Comparison of ENCODE assay signal across 14 cellular contexts in the genomic region with DNA sequence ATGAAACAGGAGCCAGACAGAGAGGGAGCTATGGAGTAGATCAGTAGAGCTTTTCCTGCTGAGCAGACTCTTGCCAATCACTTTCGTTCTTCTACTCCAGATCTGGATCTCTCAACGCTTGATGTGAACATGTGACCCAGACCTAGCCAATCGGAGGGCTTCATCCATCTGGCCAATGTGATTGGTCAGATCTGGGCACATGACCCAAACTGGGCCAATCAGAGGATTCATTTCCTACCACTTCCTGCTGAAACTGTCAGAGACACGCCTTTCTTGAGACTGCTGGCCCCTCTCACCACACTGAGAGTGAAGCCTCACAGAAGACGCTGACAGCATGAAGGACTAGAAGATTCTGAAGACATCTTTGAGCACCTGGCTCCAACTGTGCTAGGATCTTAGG. TPM values are rescaled to one million over a fixed set of nuclear protein-coding genes. Genes with fewer than 3 reads are reported as not detected.
DNase-seq lines count a peak whose midpoint lies in the region; ATAC-seq, FAIRE-seq and TF ChIP-seq lines count a peak whose summit lies in the region.
"Had no signal": no experiment of that assay in that cellular context is flagged by ENCODE, and none has a peak within 500 bp of the region (broad histone marks: within the 10 kb centered on the region; RNA-seq: fewer than 3 reads in every experiment).

No MANE protein-coding gene starts in this region.

- H3K27ac ChIP-seq in RWPE1 (no peak overlapping the region), foreskin keratinocyte (no peak overlapping the region), transverse colon (no peak overlapping the region)

- in situ Hi-C loops in transverse colon (cut with MboI; ENCODE audit: low pct_ligation_motif_present in 1 of 4, low pct_unique_long_range_greater_than_20kb in 1 of 4, low sequenced_read_pairs in 3 of 4): no loop called here

- intact Hi-C loops in activated CD4-positive, alpha-beta T cell treated with anti-CD3 and anti-CD28 coated beads for 36 hours (cut with DNase I, micrococcal nuclease): no loop called here
- intact Hi-C loops in transverse colon (cut with DNase I; ENCODE audit: low total_unique reads): no loop called here

- no peaks in the 10 kb centered on the region for H3K36me3 ChIP-seq in transverse colon

- peaks cover 4% of the 10 kb centered on the region for H3K4me1 Mint-ChIP-seq in activated CD4-positive, alpha-beta T cell treated with anti-CD3 and anti-CD28 coated beads for 36 hours
- H3K4me1 Mint-ChIP-seq in activated CD4-positive, alpha-beta T cell treated with anti-CD3 and anti-CD28 coated beads, Interleukin-2, amount 10 ng/mL, durations not matched to agents 7 days and 5 days: peaks cover 15% of the 10 kb centered on the region

- H3K36me3 Mint-ChIP-seq in activated CD4-positive, alpha-beta T cell treated with anti-CD3 and anti-CD28 coated beads for 36 hours (ENCODE audit: low read depth): no peaks in the 10 kb centered on the region
- H3K36me3 Mint-ChIP-seq in activated CD4-positive, alpha-beta T cell treated with anti-CD3 and anti-CD28 coated beads, Interleukin-2, amount 10 ng/mL, durations not matched to agents 7 days and 5 days (ENCODE audit: low read depth): no peaks in the 10 kb centered on the region

- no peak for FAIRE-seq in H54 (lab: Jason Lieb, UNC)

- 83 to 95% methylated on average over 2 to 5 of the region's 5 CpGs for WGBS in transverse colon (ENCODE audit: low coverage in 1 of 2), 2 donors

- no peak overlapping the region for H3K4me3 ChIP-seq in transverse colon

- no peak for TF ChIP-seq CTCF in RWPE1 (conservative IDR thresholded peaks at IDR 0.05; ENCODE audit: low read depth)
- no peak for TF ChIP-seq CTCF in foreskin keratinocyte (conservative IDR thresholded peaks at IDR 0.05)
- no peak for TF ChIP-seq CTCF in transverse colon (IDR thresholded peaks at IDR 0.05)

- ATAC-seq in activated CD4-positive, alpha-beta T cell treated with anti-CD3 and anti-CD28 coated beads for 36 hours: peak; percentile 44
- peak; percentile 36 for ATAC-seq in foreskin keratinocyte
- ATAC-seq in HG03139 (IDR thresholded peaks at IDR 0.05; ENCODE audit: unreplicated experiment): no peak
- ATAC-seq in GM21825 (IDR thresholded peaks at IDR 0.05; ENCODE audit: unreplicated experiment): no peak

- H3K9me3 ChIP-seq in transverse colon: no peaks in the 10 kb centered on the region

- no peak for TF ChIP-seq POLR2A in H54 (IDR thresholded peaks at IDR 0.05; ENCODE audit: low read depth, low read length)
- TF ChIP-seq POLR2A in transverse colon (IDR thresholded peaks at IDR 0.05): no peak

- H3K4me1 ChIP-seq in foreskin keratinocyte: no peaks in the 10 kb centered on the region
- H3K4me1 ChIP-seq in transverse colon: no peaks in the 10 kb centered on the region

- no peaks in the 10 kb centered on the region for H3K27me3 Mint-ChIP-seq in activated CD4-positive, alpha-beta T cell treated with anti-CD3 and anti-CD28 coated beads for 36 hours
- H3K27me3 Mint-ChIP-seq in activated CD4-positive, alpha-beta T cell treated with anti-CD3 and anti-CD28 coated beads, Interleukin-2, amount 10 ng/mL, durations not matched to agents 7 days and 5 days: no peaks in the 10 kb centered on the region

- H3K4me3 Mint-ChIP-seq in activated CD4-positive, alpha-beta T cell treated with anti-CD3 and anti-CD28 coated beads for 36 hours: no peak overlapping the region
- H3K4me3 Mint-ChIP-seq in activated CD4-positive, alpha-beta T cell treated with anti-CD3 and anti-CD28 coated beads, Interleukin-2, amount 10 ng/mL, durations not matched to agents 7 days and 5 days: no peak overlapping the region

- peaks cover 3% of the 10 kb centered on the region for H3K9me3 Mint-ChIP-seq in activated CD4-positive, alpha-beta T cell treated with anti-CD3 and anti-CD28 coated beads for 36 hours (ENCODE audit: low read depth)
- peaks cover 4% of the 10 kb centered on the region for H3K9me3 Mint-ChIP-seq in activated CD4-positive, alpha-beta T cell treated with anti-CD3 and anti-CD28 coated beads, Interleukin-2, amount 10 ng/mL, durations not matched to agents 7 days and 5 days

- POLR2A ChIA-PET in activated CD4-positive, alpha-beta T cell treated with anti-CD3 and anti-CD28 coated beads for 36 hours (lab: Charles Lee): no interaction called here
- POLR2A ChIA-PET in activated CD4-positive, alpha-beta T cell treated with anti-CD3 and anti-CD28 coated beads, Interleukin-2, amount 10 ng/mL, durations not matched to agents 7 days and 5 days (lab: Charles Lee): no interaction called here
- POLR2A ChIA-PET in RWPE1 (lab: Yijun Ruan, JAX; ENCODE audit: low non-redundant PET): no interaction called here

- peak; percentile 34 for DNase-seq in activated CD4-positive, alpha-beta T cell treated with anti-CD3 and anti-CD28 coated beads for 36 hours
- DNase-seq in activated CD4-positive, alpha-beta T cell treated with anti-CD3 and anti-CD28 coated beads, Interleukin-2, amount 10 ng/mL, durations not matched to agents 7 days and 5 days: no peak
- DNase-seq in H54 (ENCODE audit: insufficient read length, low spot score) (peak; percentile 21), RWPE1 (ENCODE audit: low spot score) (peak; percentile 62), foreskin keratinocyte (no peak), transverse colon (no peak)
- DNase-seq: activated T-cell treated with anti-CD3 and anti-CD28 coated beads, Interleukin-2, amount 50 U/mL, for 1 hour; DMS153; head of caudate nucleus; NCI-H1694; NCI-H526 treated with DMSO at 0.1 percent for 48 hours; SHP77 had no signal

- CTCF ChIA-PET in activated CD4-positive, alpha-beta T cell treated with anti-CD3 and anti-CD28 coated beads for 36 hours (lab: Charles Lee): interaction anchor here (0.6 to 1.2 kb wide), 2 partner anchors 11 to 17 kb away, joined by 3 read pairs; no protein-coding TSS in a partner anchor
- CTCF ChIA-PET in activated CD4-positive, alpha-beta T cell treated with anti-CD3 and anti-CD28 coated beads, Interleukin-2, amount 10 ng/mL, durations not matched to agents 7 days and 5 days (lab: Charles Lee): interaction anchor here (0.6 kb wide), 1 partner anchor 1168 kb away, joined by 4 read pairs; no protein-coding TSS in a partner anchor
- CTCF ChIA-PET in RWPE1 (lab: Yijun Ruan, JAX): interaction anchor here (1.0 kb wide), 1 partner anchor 17 kb away, joined by 4 read pairs; no protein-coding TSS in a partner anchor

- H3K27ac Mint-ChIP-seq in activated CD4-positive, alpha-beta T cell treated with anti-CD3 and anti-CD28 coated beads for 36 hours: no peak overlapping the region
- no peak overlapping the region for H3K27ac Mint-ChIP-seq in activated CD4-positive, alpha-beta T cell treated with anti-CD3 and anti-CD28 coated beads, Interleukin-2, amount 10 ng/mL, durations not matched to agents 7 days and 5 days

- no peak for TF ChIP-seq EP300 in transverse colon (IDR thresholded peaks at IDR 0.05; ENCODE audit: low read depth)

- H3K27me3 ChIP-seq in foreskin keratinocyte (no peaks in the 10 kb centered on the region), transverse colon (no peaks in the 10 kb centered on the region)

RNA-seq across cellular contexts. Expression of a gene that starts 44.2 kb away (rescaled TPM):
- total RNA-seq in activated CD4-positive, alpha-beta T cell treated with anti-CD3 and anti-CD28 coated beads for 36 hours: 10 to 100 TPM; 33.7 to 50.3 TPM
- total RNA-seq in activated CD4-positive, alpha-beta T cell treated with anti-CD3 and anti-CD28 coated beads, Interleukin-2, amount 10 ng/mL, durations not matched to agents 7 days and 5 days: 10 to 100 TPM; 44.6 to 55.6 TPM
- total RNA-seq in foreskin keratinocyte (29.7 and 31.1 TPM in 2 replicates), transverse colon (10 to 100 TPM; 41.6 to 79.4 (median 60.7) TPM)
- 7.9 and 9.1 TPM in 2 replicates for polyA plus RNA-seq in foreskin keratinocyte

Comparison
In these comparisons a context has a peak if more than half of its experiments do, and no peak if none do; other contexts are left out.
1. DNase-seq: peak in activated CD4-positive, alpha-beta T cell treated with anti-CD3 and anti-CD28 coated beads for 36 hours (single experiment), H54 (single experiment) and RWPE1 (single experiment); none in activated CD4-positive, alpha-beta T cell treated with anti-CD3 and anti-CD28 coated beads, Interleukin-2, amount 10 ng/mL, durations not matched to agents 7 days and 5 days (single experiment), foreskin keratinocyte (0 of 2) and transverse colon (single experiment).
2. ATAC-seq: peak in activated CD4-positive, alpha-beta T cell treated with anti-CD3 and anti-CD28 coated beads for 36 hours (single experiment) and foreskin keratinocyte (single experiment); none in HG03139 (single experiment) and GM21825 (single experiment).